ENCODE assay signal across 20 cellular contexts in the genomic region with DNA sequence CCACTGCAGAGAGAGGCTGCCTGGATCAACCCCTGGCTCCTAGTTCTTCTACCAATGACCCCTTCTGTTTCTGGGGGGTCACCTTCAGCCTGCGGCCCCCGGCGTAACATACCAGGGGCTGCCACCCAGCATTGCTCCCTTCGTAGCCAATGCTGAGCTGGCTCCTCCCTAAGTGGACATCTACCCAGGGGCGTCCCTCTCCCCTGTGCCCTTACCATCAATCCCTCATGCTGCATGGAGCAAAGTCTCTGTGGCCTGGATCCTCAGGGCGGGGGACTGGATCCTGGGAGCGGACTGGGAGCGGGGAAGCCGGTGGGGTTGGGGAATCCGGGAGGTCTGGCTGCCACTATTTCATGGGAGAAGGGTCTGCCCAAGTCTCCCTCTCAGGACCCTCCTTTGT. TPM values are rescaled to one million over a fixed set of nuclear protein-coding genes. Genes with fewer than 3 reads are reported as not detected.
DNase-seq lines count a peak whose midpoint lies in the region; ATAC-seq and TF ChIP-seq lines count a peak whose summit lies in the region.
"Had no signal": no experiment of that assay in that cellular context is flagged by ENCODE, and none has a peak within 500 bp of the region (broad histone marks: within the 10 kb centered on the region; RNA-seq: fewer than 3 reads in every experiment).

No MANE protein-coding gene starts in this region.

- H3K4me1 Mint-ChIP-seq in T-helper 17 cell: no peaks in the 10 kb centered on the region
- H3K4me1 Mint-ChIP-seq in activated T-cell treated with anti-CD3 and anti-CD28 coated beads, Interleukin-2, amount 50 U/mL, for 72 hours (ENCODE audit: low read depth): no peaks in the 10 kb centered on the region
- H3K4me1 Mint-ChIP-seq: CD4-positive, alpha-beta memory T cell had no signal

- intact Hi-C loops in right lobe of liver (cut with DNase I): no loop called here

- peaks cover 48% of the 10 kb centered on the region for H3K27me3 Mint-ChIP-seq in T-helper 17 cell
- H3K27me3 Mint-ChIP-seq in activated T-cell treated with anti-CD3 and anti-CD28 coated beads, Interleukin-2, amount 50 U/mL, for 72 hours (ENCODE audit: low read depth): peaks cover 14% of the 10 kb centered on the region

- no peaks in the 10 kb centered on the region for H3K27me3 ChIP-seq in right lobe of liver

- H3K4me1 ChIP-seq in right lobe of liver: no peaks in the 10 kb centered on the region

- ATAC-seq in T-helper 17 cell: no peak
- no peak for ATAC-seq in right lobe of liver
- no peak for ATAC-seq in activated T-cell treated with anti-CD3 and anti-CD28 coated beads, Interleukin-2, amount 50 U/mL, for 72 hours (replicated peaks in 1 of 2)
- ATAC-seq: A549, GM23338, HCT116, HepG2 had no signal

- H3K4me3 ChIP-seq in right lobe of liver: no peak overlapping the region
- H3K4me3 ChIP-seq: A549, GM23338 had no signal

- no peak for TF ChIP-seq CTCF in right lobe of liver (IDR thresholded peaks at IDR 0.05)

- H3K4me3 Mint-ChIP-seq in T-helper 17 cell: no peak overlapping the region
- H3K4me3 Mint-ChIP-seq in activated T-cell treated with anti-CD3 and anti-CD28 coated beads, Interleukin-2, amount 50 U/mL, for 72 hours: no peak overlapping the region
- H3K4me3 Mint-ChIP-seq: CD4-positive, alpha-beta memory T cell; GM23338; HFFc6 had no signal

- peak; percentile 22 for DNase-seq in activated effector memory CD4-positive, alpha-beta T cell treated with anti-CD3 and anti-CD28 coated beads, Interleukin-2, amount 50 U/mL, for 16 hours
- DNase-seq in activated effector memory CD4-positive, alpha-beta T cell treated with Interleukin-2 at 50 U/mL for 16 hours: no peak
- no peak for DNase-seq in T-helper 17 cell
- peak; percentile 62 for DNase-seq in mesenteric fat pad (ENCODE audit: low spot score)
- DNase-seq in right lobe of liver: no peak
- DNase-seq in activated T-cell treated with anti-CD3 and anti-CD28 coated beads, Interleukin-2, amount 50 U/mL, for 72 hours: no peak
- no peak for DNase-seq in HuH-7 (ENCODE audit: low spot score)
- DNase-seq: AML-193; CD4-positive, alpha-beta memory T cell; DMS153; DMS79; GDM1; H7; HFFc6 had no signal

- H3K9me3 ChIP-seq in T-helper 17 cell (ENCODE audit: control insufficient read depth, low read length, poor library complexity, severe bottlenecking) (no peaks in the 10 kb centered on the region), right lobe of liver (no peaks in the 10 kb centered on the region)

- no peak for TF ChIP-seq POLR2A in right lobe of liver (IDR thresholded peaks at IDR 0.05)

- H3K27ac Mint-ChIP-seq in T-helper 17 cell: peak overlapping the region; percentile 62
- no peak overlapping the region for H3K27ac Mint-ChIP-seq in activated T-cell treated with anti-CD3 and anti-CD28 coated beads, Interleukin-2, amount 50 U/mL, for 72 hours
- H3K27ac Mint-ChIP-seq: CD4-positive, alpha-beta memory T cell; GM23338; HFFc6 had no signal

- no peak overlapping the region for H3K27ac ChIP-seq in right lobe of liver
- H3K27ac ChIP-seq: 22Rv1, C4-2B had no signal

- no peaks in the 10 kb centered on the region for H3K36me3 Mint-ChIP-seq in T-helper 17 cell (ENCODE audit: low read depth)
- H3K36me3 Mint-ChIP-seq in activated T-cell treated with anti-CD3 and anti-CD28 coated beads, Interleukin-2, amount 50 U/mL, for 72 hours (ENCODE audit: insufficient read depth in 2 of 2): no peaks in the 10 kb centered on the region
- H3K36me3 Mint-ChIP-seq: CD4-positive, alpha-beta memory T cell had no signal

- no peaks in the 10 kb centered on the region for H3K36me3 ChIP-seq in right lobe of liver

- no CpG with 5 or more reads among the region's 10 CpGs for WGBS in right lobe of liver (ENCODE audit: insufficient coverage, low coverage, low lambda C conversion rate, missing lambda C conversion rate)

- peaks cover 0 to 1% of the 10 kb centered on the region in 2 donors for H3K9me3 Mint-ChIP-seq in activated T-cell treated with anti-CD3 and anti-CD28 coated beads, Interleukin-2, amount 50 U/mL, for 72 hours

RNA-seq across cellular contexts. Expression of a gene that starts 28.6 kb away (rescaled TPM):
- not detected for total RNA-seq in T-helper 17 cell
- 0.22 TPM for total RNA-seq in mesenteric fat pad
- total RNA-seq in right lobe of liver: not detected
- under 1 TPM in 1 of 2 donors, not detected in 1; 0.12 TPM for total RNA-seq in activated T-cell treated with anti-CD3 and anti-CD28 coated beads, Interleukin-2, amount 50 U/mL, for 72 hours
- total RNA-seq: CD4-positive, alpha-beta memory T cell; H7; HepG2; HFFc6 had no signal

RNA-seq across cellular contexts. Expression of a gene that starts 50.6 kb away (rescaled TPM):
- 10 to 100 TPM; 16.4 to 20.3 TPM for total RNA-seq in T-helper 17 cell
- total RNA-seq in mesenteric fat pad: 32.9 TPM
- total RNA-seq in right lobe of liver: 10 to 100 TPM; 18.5 to 24.3 (median 20.1) TPM
- total RNA-seq in activated T-cell treated with anti-CD3 and anti-CD28 coated beads, Interleukin-2, amount 50 U/mL, for 72 hours: 10 to 100 TPM; 55.0 to 60.1 TPM

Comparison
In these comparisons a context has a peak if more than half of its experiments do, and no peak if none do; other contexts are left out.
1. DNase-seq: peak in activated effector memory CD4-positive, alpha-beta T cell treated with anti-CD3 and anti-CD28 coated beads, Interleukin-2, amount 50 U/mL, for 16 hours (single experiment) and mesenteric fat pad (single experiment); none in activated effector memory CD4-positive, alpha-beta T cell treated with Interleukin-2 at 50 U/mL for 16 hours (single experiment), T-helper 17 cell (0 of 3), right lobe of liver (0 of 3), activated T-cell treated with anti-CD3 and anti-CD28 coated beads, Interleukin-2, amount 50 U/mL, for 72 hours (0 of 2) and HuH-7 (single experiment).